Comparison of ENCODE assay signal across 1 cellular context in the genomic region with DNA sequence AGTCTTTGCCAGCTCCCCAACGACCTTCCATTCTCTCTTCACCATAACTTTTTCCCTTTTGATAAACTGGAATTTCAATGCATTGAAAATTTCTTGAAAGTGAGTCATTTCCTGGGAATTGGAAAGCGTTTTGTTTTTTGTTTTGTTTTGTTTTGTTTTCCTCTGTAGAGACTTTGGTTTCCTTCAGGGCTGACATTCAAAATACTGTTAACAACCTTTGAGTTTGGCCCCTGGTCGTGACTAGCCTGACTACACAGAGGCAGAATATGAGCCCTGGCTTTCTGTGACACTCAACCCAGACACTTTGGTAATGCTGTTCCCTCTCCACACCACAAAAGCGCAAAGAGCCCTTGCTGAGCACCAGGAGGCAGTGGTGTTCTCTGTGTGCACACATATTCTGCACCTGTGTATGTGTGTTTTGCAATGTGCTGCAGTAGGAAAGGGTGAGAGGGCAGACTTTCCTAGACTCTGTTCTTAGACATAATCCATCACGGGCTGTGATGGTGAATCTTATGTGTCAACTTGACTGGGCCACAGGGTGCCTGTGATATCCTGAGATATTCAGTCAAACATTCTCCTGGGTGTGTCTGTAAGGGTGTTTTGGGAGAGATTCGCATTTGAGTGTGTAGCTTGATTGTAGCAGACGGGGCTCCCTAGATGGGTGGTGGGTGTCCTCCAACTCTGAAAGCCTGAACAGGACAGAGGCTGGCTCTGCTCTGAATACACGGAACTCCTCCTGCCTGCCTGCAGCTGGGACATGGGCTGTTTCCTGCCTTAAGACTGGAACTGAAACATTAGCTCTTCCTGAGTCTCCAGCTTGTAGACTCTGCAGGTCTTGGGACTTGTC.
TF ChIP-seq lines count a peak whose summit lies in the region.

No MANE protein-coding gene starts in this region.

TF ChIP-seq in K562, 482 proteins besides CTCF, POLR2A, EP300 and RAD21 (continued from another document and continues in another):
- no peak for TF ChIP-seq MCM3 (IDR thresholded peaks at IDR 0.05)
- TF ChIP-seq, protein P1, sequence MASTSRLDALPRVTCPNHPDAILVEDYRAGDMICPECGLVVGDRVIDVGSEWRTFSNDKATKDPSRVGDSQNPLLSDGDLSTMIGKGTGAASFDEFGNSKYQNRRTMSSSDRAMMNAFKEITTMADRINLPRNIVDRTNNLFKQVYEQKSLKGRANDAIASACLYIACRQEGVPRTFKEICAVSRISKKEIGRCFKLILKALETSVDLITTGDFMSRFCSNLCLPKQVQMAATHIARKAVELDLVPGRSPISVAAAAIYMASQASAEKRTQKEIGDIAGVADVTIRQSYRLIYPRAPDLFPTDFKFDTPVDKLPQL (IDR thresholded peaks at IDR 0.05; ENCODE audit: extremely low read depth, insufficient read length): no peak
- TF ChIP-seq, protein P2, sequence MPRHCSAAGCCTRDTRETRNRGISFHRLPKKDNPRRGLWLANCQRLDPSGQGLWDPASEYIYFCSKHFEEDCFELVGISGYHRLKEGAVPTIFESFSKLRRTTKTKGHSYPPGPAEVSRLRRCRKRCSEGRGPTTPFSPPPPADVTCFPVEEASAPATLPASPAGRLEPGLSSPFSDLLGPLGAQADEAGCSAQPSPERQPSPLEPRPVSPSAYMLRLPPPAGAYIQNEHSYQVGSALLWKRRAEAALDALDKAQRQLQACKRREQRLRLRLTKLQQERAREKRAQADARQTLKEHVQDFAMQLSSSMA (CRISPR knock-in tag; IDR thresholded peaks at IDR 0.05): no peak
- TF ChIP-seq FOXM1 (IDR thresholded peaks at IDR 0.05; ENCODE audit: low read depth): no peak
- no peak for TF ChIP-seq FOXM1 (CRISPR knock-in tag; IDR thresholded peaks at IDR 0.05; ENCODE audit: low read depth)
- TF ChIP-seq ILK (tag; IDR thresholded peaks at IDR 0.05; ENCODE audit: borderline replicate concordance, low read depth): no peak
- TF ChIP-seq XRCC4 (IDR thresholded peaks at IDR 0.05; ENCODE audit: extremely low read depth, insufficient read depth, insufficient read length): no peak
- TF ChIP-seq, protein P3, sequence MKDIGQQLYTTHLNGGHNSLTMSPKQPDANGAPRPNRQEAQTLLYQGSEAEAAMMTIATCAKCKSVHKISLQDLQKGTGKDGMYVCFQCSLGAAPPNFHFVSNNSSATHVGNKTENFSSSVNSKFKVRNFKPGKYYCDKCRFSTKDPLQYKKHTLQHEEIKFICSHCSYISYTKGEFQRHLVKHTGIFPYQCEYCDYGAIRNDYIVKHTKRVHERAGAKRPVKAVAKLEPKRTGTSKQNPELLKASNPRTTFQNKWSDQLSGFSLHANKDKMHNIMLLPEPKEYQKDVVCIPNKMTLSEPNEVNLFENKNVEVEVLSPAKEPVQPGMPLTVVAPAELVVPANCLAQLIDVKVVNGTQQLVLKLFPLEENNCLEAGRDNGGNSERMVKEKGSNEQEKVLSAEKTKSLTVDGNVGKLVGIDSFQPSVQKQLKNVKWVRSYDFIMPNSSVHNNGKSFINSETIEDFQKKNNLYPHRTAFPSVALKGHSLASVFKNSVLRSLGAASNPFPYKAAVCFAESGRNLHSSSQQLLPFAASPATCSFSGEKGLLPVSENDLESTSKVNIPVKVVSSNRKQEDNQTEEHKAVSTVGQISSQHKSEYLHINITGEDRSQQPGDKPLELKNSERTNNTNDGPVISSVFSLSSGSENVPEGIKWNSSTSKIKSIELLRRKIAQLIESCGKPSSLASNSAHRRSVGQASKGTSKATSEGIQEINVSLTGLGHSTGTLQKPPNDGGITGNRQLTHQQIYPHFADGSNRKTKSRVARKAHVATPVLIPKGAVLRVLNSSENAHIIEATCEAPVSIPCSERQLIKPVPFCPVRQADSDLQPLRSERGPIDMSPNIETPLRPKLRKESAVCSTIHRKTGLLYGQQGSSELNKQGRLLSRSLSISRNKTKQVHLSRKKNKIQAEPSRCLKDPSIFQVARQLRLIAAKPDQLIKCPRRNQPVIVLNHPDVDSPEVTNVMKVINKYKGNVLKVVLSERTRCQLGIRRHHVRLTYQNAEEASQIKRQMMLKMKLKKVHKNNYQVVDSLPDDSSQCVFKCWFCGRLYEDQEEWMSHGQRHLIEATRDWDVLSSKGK (CRISPR knock-in tag; IDR thresholded peaks at IDR 0.05): no peak
- TF ChIP-seq, protein P4, sequence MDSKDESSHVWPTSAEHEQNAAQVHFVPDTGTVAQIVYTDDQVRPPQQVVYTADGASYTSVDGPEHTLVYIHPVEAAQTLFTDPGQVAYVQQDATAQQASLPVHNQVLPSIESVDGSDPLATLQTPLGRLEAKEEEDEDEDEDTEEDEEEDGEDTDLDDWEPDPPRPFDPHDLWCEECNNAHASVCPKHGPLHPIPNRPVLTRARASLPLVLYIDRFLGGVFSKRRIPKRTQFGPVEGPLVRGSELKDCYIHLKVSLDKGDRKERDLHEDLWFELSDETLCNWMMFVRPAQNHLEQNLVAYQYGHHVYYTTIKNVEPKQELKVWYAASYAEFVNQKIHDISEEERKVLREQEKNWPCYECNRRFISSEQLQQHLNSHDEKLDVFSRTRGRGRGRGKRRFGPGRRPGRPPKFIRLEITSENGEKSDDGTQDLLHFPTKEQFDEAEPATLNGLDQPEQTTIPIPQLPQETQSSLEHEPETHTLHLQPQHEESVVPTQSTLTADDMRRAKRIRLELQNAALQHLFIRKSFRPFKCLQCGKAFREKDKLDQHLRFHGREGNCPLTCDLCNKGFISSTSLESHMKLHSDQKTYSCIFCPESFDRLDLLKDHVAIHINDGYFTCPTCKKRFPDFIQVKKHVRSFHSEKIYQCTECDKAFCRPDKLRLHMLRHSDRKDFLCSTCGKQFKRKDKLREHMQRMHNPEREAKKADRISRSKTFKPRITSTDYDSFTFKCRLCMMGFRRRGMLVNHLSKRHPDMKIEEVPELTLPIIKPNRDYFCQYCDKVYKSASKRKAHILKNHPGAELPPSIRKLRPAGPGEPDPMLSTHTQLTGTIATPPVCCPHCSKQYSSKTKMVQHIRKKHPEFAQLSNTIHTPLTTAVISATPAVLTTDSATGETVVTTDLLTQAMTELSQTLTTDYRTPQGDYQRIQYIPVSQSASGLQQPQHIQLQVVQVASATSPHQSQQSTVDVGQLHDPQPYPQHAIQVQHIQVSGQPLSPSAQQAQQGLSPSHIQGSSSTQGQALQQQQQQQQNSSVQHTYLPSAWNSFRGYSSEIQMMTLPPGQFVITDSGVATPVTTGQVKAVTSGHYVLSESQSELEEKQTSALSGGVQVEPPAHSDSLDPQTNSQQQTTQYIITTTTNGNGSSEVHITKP (IDR thresholded peaks at IDR 0.05; ENCODE audit: partially characterized antibody): no peak
- TF ChIP-seq WHSC1 (IDR thresholded peaks at IDR 0.05; ENCODE audit: low read length): no peak
- TF ChIP-seq MYNN (IDR thresholded peaks at IDR 0.05): no peak
- no peak for TF ChIP-seq MYNN (CRISPR knock-in tag; IDR thresholded peaks at IDR 0.05)
- no peak for TF ChIP-seq ZNF274 (IDR thresholded peaks at IDR 0.05; ENCODE audit: borderline replicate concordance, low read depth, low read length)
- TF ChIP-seq HDAC1 (IDR thresholded peaks at IDR 0.05): no peak
- TF ChIP-seq, protein P5, sequence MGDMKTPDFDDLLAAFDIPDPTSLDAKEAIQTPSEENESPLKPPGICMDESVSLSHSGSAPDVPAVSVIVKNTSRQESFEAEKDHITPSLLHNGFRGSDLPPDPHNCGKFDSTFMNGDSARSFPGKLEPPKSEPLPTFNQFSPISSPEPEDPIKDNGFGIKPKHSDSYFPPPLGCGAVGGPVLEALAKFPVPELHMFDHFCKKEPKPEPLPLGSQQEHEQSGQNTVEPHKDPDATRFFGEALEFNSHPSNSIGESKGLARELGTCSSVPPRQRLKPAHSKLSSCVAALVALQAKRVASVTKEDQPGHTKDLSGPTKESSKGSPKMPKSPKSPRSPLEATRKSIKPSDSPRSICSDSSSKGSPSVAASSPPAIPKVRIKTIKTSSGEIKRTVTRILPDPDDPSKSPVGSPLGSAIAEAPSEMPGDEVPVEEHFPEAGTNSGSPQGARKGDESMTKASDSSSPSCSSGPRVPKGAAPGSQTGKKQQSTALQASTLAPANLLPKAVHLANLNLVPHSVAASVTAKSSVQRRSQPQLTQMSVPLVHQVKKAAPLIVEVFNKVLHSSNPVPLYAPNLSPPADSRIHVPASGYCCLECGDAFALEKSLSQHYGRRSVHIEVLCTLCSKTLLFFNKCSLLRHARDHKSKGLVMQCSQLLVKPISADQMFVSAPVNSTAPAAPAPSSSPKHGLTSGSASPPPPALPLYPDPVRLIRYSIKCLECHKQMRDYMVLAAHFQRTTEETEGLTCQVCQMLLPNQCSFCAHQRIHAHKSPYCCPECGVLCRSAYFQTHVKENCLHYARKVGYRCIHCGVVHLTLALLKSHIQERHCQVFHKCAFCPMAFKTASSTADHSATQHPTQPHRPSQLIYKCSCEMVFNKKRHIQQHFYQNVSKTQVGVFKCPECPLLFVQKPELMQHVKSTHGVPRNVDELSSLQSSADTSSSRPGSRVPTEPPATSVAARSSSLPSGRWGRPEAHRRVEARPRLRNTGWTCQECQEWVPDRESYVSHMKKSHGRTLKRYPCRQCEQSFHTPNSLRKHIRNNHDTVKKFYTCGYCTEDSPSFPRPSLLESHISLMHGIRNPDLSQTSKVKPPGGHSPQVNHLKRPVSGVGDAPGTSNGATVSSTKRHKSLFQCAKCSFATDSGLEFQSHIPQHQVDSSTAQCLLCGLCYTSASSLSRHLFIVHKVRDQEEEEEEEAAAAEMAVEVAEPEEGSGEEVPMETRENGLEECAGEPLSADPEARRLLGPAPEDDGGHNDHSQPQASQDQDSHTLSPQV (IDR thresholded peaks at IDR 0.05): peak; percentile 66
- no peak for TF ChIP-seq NR2C2 (CRISPR knock-in tag; IDR thresholded peaks at IDR 0.05)
- TF ChIP-seq NR2C2 (tag; IDR thresholded peaks at IDR 0.05): 0 out of 2 replicates have a peak, but pooled peaks have one; percentile 27
- no peak for TF ChIP-seq KLF13 (tag; IDR thresholded peaks at IDR 0.05; ENCODE audit: borderline replicate concordance, low read depth)
- TF ChIP-seq LCOR (CRISPR knock-in tag; IDR thresholded peaks at IDR 0.05): no peak
- TF ChIP-seq, protein P6, sequence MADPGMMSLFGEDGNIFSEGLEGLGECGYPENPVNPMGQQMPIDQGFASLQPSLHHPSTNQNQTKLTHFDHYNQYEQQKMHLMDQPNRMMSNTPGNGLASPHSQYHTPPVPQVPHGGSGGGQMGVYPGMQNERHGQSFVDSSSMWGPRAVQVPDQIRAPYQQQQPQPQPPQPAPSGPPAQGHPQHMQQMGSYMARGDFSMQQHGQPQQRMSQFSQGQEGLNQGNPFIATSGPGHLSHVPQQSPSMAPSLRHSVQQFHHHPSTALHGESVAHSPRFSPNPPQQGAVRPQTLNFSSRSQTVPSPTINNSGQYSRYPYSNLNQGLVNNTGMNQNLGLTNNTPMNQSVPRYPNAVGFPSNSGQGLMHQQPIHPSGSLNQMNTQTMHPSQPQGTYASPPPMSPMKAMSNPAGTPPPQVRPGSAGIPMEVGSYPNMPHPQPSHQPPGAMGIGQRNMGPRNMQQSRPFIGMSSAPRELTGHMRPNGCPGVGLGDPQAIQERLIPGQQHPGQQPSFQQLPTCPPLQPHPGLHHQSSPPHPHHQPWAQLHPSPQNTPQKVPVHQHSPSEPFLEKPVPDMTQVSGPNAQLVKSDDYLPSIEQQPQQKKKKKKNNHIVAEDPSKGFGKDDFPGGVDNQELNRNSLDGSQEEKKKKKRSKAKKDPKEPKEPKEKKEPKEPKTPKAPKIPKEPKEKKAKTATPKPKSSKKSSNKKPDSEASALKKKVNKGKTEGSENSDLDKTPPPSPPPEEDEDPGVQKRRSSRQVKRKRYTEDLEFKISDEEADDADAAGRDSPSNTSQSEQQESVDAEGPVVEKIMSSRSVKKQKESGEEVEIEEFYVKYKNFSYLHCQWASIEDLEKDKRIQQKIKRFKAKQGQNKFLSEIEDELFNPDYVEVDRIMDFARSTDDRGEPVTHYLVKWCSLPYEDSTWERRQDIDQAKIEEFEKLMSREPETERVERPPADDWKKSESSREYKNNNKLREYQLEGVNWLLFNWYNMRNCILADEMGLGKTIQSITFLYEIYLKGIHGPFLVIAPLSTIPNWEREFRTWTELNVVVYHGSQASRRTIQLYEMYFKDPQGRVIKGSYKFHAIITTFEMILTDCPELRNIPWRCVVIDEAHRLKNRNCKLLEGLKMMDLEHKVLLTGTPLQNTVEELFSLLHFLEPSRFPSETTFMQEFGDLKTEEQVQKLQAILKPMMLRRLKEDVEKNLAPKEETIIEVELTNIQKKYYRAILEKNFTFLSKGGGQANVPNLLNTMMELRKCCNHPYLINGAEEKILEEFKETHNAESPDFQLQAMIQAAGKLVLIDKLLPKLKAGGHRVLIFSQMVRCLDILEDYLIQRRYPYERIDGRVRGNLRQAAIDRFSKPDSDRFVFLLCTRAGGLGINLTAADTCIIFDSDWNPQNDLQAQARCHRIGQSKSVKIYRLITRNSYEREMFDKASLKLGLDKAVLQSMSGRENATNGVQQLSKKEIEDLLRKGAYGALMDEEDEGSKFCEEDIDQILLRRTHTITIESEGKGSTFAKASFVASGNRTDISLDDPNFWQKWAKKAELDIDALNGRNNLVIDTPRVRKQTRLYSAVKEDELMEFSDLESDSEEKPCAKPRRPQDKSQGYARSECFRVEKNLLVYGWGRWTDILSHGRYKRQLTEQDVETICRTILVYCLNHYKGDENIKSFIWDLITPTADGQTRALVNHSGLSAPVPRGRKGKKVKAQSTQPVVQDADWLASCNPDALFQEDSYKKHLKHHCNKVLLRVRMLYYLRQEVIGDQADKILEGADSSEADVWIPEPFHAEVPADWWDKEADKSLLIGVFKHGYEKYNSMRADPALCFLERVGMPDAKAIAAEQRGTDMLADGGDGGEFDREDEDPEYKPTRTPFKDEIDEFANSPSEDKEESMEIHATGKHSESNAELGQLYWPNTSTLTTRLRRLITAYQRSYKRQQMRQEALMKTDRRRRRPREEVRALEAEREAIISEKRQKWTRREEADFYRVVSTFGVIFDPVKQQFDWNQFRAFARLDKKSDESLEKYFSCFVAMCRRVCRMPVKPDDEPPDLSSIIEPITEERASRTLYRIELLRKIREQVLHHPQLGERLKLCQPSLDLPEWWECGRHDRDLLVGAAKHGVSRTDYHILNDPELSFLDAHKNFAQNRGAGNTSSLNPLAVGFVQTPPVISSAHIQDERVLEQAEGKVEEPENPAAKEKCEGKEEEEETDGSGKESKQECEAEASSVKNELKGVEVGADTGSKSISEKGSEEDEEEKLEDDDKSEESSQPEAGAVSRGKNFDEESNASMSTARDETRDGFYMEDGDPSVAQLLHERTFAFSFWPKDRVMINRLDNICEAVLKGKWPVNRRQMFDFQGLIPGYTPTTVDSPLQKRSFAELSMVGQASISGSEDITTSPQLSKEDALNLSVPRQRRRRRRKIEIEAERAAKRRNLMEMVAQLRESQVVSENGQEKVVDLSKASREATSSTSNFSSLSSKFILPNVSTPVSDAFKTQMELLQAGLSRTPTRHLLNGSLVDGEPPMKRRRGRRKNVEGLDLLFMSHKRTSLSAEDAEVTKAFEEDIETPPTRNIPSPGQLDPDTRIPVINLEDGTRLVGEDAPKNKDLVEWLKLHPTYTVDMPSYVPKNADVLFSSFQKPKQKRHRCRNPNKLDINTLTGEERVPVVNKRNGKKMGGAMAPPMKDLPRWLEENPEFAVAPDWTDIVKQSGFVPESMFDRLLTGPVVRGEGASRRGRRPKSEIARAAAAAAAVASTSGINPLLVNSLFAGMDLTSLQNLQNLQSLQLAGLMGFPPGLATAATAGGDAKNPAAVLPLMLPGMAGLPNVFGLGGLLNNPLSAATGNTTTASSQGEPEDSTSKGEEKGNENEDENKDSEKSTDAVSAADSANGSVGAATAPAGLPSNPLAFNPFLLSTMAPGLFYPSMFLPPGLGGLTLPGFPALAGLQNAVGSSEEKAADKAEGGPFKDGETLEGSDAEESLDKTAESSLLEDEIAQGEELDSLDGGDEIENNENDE (IDR thresholded peaks at IDR 0.05; ENCODE audit: low read depth, low read length): no peak
- TF ChIP-seq SIN3B (IDR thresholded peaks at IDR 0.05; ENCODE audit: low read depth): no peak
- TF ChIP-seq TOE1 (IDR thresholded peaks at IDR 0.05; ENCODE audit: borderline replicate concordance): no peak
- TF ChIP-seq TOE1 (CRISPR knock-in tag; IDR thresholded peaks at IDR 0.05; ENCODE audit: borderline replicate concordance, low read depth): no peak
- no peak for TF ChIP-seq EP400 (IDR thresholded peaks at IDR 0.05)
- no peak for TF ChIP-seq CHD2 (IDR thresholded peaks at IDR 0.05; ENCODE audit: low read depth, low read length)
- 0 out of 2 replicates have a peak, but pooled peaks have one; percentile 12 for TF ChIP-seq MAFK (IDR thresholded peaks at IDR 0.05; ENCODE audit: low read length)
- no peak for TF ChIP-seq SNIP1 (IDR thresholded peaks at IDR 0.05; ENCODE audit: low read depth)
- no peak for TF ChIP-seq NCOA4 (IDR thresholded peaks at IDR 0.05; ENCODE audit: partially characterized antibody)
